Comparison of ENCODE assay signal across 1 cellular context in genomic region chr13:21686761-21687391, GRCh38.
TF ChIP-seq lines count a peak whose summit lies in the region.

No MANE protein-coding gene starts in this region.

TF ChIP-seq in GM23338, 12 proteins besides CTCF, POLR2A, EP300 and RAD21 (continued from another document):
- TF ChIP-seq REST (IDR thresholded peaks at IDR 0.05; ENCODE audit: unreplicated experiment), result no peak
- TF ChIP-seq ZNF331 (CRISPR knock-in tag; IDR thresholded peaks at IDR 0.05; ENCODE audit: low read depth), result no peak
- TF ChIP-seq POLR2AphosphoS5 (IDR thresholded peaks at IDR 0.05; ENCODE audit: low read depth), result no peak
